27 cellular contexts compared by ENCODE assay signal in the genomic region with DNA sequence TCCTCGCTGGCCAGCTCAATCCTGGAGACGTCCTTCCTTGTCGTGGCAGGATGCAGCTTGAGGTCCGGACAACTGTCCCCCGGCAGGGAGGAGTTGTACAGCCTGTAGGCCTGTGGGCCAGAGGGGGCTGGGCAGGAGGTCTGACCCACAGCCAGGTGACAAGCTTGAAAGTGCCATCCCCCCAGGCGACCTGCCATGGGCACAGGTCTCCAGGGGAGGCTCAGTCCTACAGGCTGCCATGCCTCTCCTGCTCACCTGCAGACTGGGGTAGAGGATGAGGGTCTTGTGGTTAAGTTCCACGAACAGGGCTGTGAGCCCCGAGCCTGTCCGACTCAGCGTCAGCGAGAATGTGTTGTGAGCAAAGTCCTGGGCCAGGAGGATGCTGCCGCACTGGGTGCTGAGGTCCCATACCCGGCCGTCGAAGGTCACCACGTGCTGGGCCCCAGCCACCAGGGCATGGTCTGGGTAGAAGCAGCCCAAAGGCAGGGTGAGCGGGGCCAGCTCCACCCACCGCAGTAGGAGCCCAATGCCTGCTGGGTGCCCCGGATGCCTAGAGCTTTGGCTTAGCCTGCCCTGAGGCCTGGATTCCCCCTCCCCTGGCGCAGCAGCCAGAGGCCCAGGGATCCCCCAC.
"Had no signal": no experiment of that assay in that cellular context is flagged by ENCODE, and none has a peak within 500 bp of the region (broad histone marks: within the 10 kb centered on the region; RNA-seq: fewer than 3 reads in every experiment).

No MANE protein-coding gene starts in this region.

- H3K9me3 ChIP-seq: breast epithelium, esophagus muscularis mucosa, heart left ventricle, left lung, tibial nerve had no signal

- ATAC-seq: activated CD8-positive, alpha-beta T cell treated with anti-CD3 and anti-CD28 coated beads for 36 hours; activated naive CD8-positive, alpha-beta T cell treated with anti-CD3 and anti-CD28 coated beads, Interleukin-2, amount 50 U/mL, for 24 hours; activated T-cell treated with anti-CD3 and anti-CD28 coated beads, Interleukin-2, amount 50 U/mL, for 4 hours; activated T-helper 17 cell treated with anti-CD3 and anti-CD28 coated beads, Interleukin-2, amount 50 U/mL, for 72 hours; foreskin keratinocyte; heart left ventricle; left lung; right cardiac atrium had no signal

- FAIRE-seq: colon had no signal

- H3K4me1 ChIP-seq: breast epithelium, foreskin keratinocyte had no signal

- H3K27me3 Mint-ChIP-seq: activated CD8-positive, alpha-beta T cell treated with anti-CD3 and anti-CD28 coated beads for 36 hours; activated naive CD4-positive, alpha-beta T cell treated with anti-CD3 and anti-CD28 coated beads, Interleukin-2, amount 50 U/mL, for 24 hours had no signal

- H3K9me3 Mint-ChIP-seq: activated B cell treated with CpG ODN at 0.5 μM for 24 hours; activated CD8-positive, alpha-beta T cell treated with anti-CD3 and anti-CD28 coated beads for 36 hours; activated naive CD4-positive, alpha-beta T cell treated with anti-CD3 and anti-CD28 coated beads, Interleukin-2, amount 50 U/mL, for 24 hours; activated naive CD8-positive, alpha-beta T cell treated with anti-CD3 and anti-CD28 coated beads, Interleukin-2, amount 50 U/mL, for 24 hours; activated T-cell treated with anti-CD3 and anti-CD28 coated beads, Interleukin-2, amount 50 U/mL, for 4 hours; activated T-helper 17 cell treated with anti-CD3 and anti-CD28 coated beads, Interleukin-2, amount 50 U/mL, for 72 hours; naive B cell; T-helper 2 cell treated with Interferon-gamma antibody and Interleukin-4, amounts not matched to agents 5 μg/mL and 100 μg/mL, for 36 hours had no signal

- H3K4me3 Mint-ChIP-seq: activated B cell treated with CpG ODN at 0.5 μM for 24 hours; activated CD8-positive, alpha-beta T cell treated with anti-CD3 and anti-CD28 coated beads for 36 hours; activated naive CD4-positive, alpha-beta T cell treated with anti-CD3 and anti-CD28 coated beads, Interleukin-2, amount 50 U/mL, for 24 hours; activated naive CD8-positive, alpha-beta T cell treated with anti-CD3 and anti-CD28 coated beads, Interleukin-2, amount 50 U/mL, for 24 hours; activated T-cell treated with anti-CD3 and anti-CD28 coated beads, Interleukin-2, amount 50 U/mL, for 4 hours; activated T-helper 17 cell treated with anti-CD3 and anti-CD28 coated beads, Interleukin-2, amount 50 U/mL, for 72 hours; immature natural killer cell; naive B cell; T-helper 2 cell treated with Interferon-gamma antibody and Interleukin-4, amounts not matched to agents 5 μg/mL and 100 μg/mL, for 36 hours had no signal

- H3K4me1 Mint-ChIP-seq: activated naive CD4-positive, alpha-beta T cell treated with anti-CD3 and anti-CD28 coated beads, Interleukin-2, amount 50 U/mL, for 24 hours; activated T-helper 17 cell treated with anti-CD3 and anti-CD28 coated beads, Interleukin-2, amount 50 U/mL, for 72 hours; immature natural killer cell had no signal

- DNase-seq: activated B cell treated with CpG ODN at 0.5 μM for 24 hours; activated CD4-positive, alpha-beta T cell treated with anti-CD3 and anti-CD28 coated beads, Interleukin-2, amount 50 U/mL, for 1 hour; activated CD8-positive, alpha-beta T cell treated with anti-CD3 and anti-CD28 coated beads for 36 hours; activated gamma-delta T cell treated with Interleukin-2 at 50 U/mL for 16 hours; activated naive CD8-positive, alpha-beta T cell treated with anti-CD3 and anti-CD28 coated beads, Interleukin-2, amount 50 U/mL, for 24 hours; activated T-cell treated with anti-CD3 and anti-CD28 coated beads, Interleukin-2, amount 50 U/mL, for 4 hours; dermis blood vessel endothelial cell; effector CD4-positive, alpha-beta T cell; foreskin keratinocyte; hypothalamus; immature natural killer cell; kidney glomerular epithelial cell; naive B cell; nucleus accumbens; right cardiac atrium; stimulated activated CD4-positive, alpha-beta T cell treated with anti-CD3 and anti-CD28 coated beads, Interleukin-2, amount 100 ng/mL, for 48 hours; stimulated activated naive CD4-positive, alpha-beta T cell treated with Interleukin-2 at 50 U/mL for 16 hours had no signal

- H3K27me3 ChIP-seq: breast epithelium, foreskin keratinocyte, tibial nerve had no signal

- H3K27ac Mint-ChIP-seq: activated B cell treated with CpG ODN at 0.5 μM for 24 hours; activated CD8-positive, alpha-beta T cell treated with anti-CD3 and anti-CD28 coated beads for 36 hours; activated naive CD4-positive, alpha-beta T cell treated with anti-CD3 and anti-CD28 coated beads, Interleukin-2, amount 50 U/mL, for 24 hours; activated naive CD8-positive, alpha-beta T cell treated with anti-CD3 and anti-CD28 coated beads, Interleukin-2, amount 50 U/mL, for 24 hours; activated T-helper 17 cell treated with anti-CD3 and anti-CD28 coated beads, Interleukin-2, amount 50 U/mL, for 72 hours; immature natural killer cell; T-helper 2 cell treated with Interferon-gamma antibody and Interleukin-4, amounts not matched to agents 5 μg/mL and 100 μg/mL, for 36 hours had no signal

- H3K4me3 ChIP-seq: breast epithelium, esophagus muscularis mucosa, heart left ventricle, left lung, lung, tibial nerve had no signal

- H3K36me3 ChIP-seq: breast epithelium, esophagus muscularis mucosa, heart left ventricle, left lung had no signal

- H3K27ac ChIP-seq: breast epithelium, esophagus muscularis mucosa, foreskin keratinocyte, heart left ventricle, left lung, tibial nerve had no signal
